In the genomic region with DNA sequence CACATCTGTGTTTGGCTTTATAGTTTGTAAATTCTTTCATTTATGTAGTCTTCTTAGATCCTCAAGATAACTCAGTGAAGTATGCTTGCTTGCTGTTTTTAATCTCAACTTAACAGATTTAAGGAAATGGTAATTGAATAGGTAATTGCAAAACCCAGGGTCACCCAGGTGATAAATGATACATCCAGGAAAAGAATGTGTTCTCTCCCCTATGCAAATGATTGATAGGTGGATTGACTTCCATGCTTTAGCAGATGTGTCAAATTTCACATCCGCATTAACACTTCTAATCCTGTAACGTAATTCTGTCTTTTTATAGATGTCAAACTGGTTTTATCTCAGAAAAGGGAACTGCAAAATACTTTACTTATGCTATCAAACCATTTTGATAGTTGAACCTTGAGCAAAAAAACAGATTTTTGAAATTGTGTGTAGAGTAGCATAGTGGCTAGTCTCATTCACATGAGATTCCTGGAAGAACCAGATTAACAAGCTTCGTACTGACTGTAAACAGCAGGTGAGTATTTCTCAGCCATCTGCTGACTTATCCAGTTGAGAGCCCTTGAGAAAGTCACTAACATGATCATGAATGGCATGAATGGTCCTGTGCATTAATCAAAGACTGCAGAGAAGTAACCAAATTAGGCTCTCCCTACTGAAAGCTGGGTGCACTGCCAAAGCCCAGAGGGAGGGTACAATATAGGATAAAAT, we compare ENCODE assay signal across 1 cellular context.
TF ChIP-seq lines count a peak whose summit lies in the region.

No MANE protein-coding gene starts in this region.

TF ChIP-seq in GM23338, 12 proteins besides CTCF, POLR2A, EP300 and RAD21 (continued from another document):
- TF ChIP-seq, protein P1, sequence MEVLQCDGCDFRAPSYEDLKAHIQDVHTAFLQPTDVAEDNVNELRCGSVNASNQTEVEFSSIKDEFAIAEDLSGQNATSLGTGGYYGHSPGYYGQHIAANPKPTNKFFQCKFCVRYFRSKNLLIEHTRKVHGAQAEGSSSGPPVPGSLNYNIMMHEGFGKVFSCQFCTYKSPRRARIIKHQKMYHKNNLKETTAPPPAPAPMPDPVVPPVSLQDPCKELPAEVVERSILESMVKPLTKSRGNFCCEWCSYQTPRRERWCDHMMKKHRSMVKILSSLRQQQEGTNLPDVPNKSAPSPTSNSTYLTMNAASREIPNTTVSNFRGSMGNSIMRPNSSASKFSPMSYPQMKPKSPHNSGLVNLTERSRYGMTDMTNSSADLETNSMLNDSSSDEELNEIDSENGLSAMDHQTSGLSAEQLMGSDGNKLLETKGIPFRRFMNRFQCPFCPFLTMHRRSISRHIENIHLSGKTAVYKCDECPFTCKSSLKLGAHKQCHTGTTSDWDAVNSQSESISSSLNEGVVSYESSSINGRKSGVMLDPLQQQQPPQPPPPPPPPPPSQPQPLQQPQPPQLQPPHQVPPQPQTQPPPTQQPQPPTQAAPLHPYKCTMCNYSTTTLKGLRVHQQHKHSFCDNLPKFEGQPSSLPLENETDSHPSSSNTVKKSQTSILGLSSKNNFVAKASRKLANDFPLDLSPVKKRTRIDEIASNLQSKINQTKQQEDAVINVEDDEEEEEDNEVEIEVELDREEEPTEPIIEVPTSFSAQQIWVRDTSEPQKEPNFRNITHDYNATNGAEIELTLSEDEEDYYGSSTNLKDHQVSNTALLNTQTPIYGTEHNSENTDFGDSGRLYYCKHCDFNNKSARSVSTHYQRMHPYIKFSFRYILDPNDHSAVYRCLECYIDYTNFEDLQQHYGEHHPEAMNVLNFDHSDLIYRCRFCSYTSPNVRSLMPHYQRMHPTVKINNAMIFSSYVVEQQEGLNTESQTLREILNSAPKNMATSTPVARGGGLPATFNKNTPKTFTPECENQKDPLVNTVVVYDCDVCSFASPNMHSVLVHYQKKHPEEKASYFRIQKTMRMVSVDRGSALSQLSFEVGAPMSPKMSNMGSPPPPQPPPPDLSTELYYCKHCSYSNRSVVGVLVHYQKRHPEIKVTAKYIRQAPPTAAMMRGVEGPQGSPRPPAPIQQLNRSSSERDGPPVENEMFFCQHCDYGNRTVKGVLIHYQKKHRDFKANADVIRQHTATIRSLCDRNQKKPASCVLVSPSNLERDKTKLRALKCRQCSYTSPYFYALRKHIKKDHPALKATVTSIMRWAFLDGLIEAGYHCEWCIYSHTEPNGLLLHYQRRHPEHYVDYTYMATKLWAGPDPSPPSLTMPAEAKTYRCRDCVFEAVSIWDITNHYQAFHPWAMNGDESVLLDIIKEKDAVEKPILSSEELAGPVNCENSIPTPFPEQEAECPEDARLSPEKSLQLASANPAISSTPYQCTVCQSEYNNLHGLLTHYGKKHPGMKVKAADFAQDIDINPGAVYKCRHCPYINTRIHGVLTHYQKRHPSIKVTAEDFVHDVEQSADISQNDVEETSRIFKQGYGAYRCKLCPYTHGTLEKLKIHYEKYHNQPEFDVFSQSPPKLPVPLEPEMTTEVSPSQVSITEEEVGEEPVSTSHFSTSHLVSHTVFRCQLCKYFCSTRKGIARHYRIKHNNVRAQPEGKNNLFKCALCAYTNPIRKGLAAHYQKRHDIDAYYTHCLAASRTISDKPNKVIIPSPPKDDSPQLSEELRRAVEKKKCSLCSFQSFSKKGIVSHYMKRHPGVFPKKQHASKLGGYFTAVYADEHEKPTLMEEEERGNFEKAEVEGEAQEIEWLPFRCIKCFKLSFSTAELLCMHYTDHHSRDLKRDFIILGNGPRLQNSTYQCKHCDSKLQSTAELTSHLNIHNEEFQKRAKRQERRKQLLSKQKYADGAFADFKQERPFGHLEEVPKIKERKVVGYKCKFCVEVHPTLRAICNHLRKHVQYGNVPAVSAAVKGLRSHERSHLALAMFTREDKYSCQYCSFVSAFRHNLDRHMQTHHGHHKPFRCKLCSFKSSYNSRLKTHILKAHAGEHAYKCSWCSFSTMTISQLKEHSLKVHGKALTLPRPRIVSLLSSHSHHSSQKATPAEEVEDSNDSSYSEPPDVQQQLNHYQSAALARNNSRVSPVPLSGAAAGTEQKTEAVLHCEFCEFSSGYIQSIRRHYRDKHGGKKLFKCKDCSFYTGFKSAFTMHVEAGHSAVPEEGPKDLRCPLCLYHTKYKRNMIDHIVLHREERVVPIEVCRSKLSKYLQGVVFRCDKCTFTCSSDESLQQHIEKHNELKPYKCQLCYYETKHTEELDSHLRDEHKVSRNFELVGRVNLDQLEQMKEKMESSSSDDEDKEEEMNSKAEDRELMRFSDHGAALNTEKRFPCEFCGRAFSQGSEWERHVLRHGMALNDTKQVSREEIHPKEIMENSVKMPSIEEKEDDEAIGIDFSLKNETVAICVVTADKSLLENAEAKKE (CRISPR knock-in tag; IDR thresholded peaks at IDR 0.05) = no peak
- no peak for TF ChIP-seq JUNB (IDR thresholded peaks at IDR 0.05; ENCODE audit: unreplicated experiment)
- TF ChIP-seq, protein P2, sequence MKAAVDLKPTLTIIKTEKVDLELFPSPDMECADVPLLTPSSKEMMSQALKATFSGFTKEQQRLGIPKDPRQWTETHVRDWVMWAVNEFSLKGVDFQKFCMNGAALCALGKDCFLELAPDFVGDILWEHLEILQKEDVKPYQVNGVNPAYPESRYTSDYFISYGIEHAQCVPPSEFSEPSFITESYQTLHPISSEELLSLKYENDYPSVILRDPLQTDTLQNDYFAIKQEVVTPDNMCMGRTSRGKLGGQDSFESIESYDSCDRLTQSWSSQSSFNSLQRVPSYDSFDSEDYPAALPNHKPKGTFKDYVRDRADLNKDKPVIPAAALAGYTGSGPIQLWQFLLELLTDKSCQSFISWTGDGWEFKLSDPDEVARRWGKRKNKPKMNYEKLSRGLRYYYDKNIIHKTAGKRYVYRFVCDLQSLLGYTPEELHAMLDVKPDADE (IDR thresholded peaks at IDR 0.05) = no peak
- TF ChIP-seq NANOG (IDR thresholded peaks at IDR 0.05; ENCODE audit: borderline replicate concordance) = no peak
- TF ChIP-seq, protein P3, sequence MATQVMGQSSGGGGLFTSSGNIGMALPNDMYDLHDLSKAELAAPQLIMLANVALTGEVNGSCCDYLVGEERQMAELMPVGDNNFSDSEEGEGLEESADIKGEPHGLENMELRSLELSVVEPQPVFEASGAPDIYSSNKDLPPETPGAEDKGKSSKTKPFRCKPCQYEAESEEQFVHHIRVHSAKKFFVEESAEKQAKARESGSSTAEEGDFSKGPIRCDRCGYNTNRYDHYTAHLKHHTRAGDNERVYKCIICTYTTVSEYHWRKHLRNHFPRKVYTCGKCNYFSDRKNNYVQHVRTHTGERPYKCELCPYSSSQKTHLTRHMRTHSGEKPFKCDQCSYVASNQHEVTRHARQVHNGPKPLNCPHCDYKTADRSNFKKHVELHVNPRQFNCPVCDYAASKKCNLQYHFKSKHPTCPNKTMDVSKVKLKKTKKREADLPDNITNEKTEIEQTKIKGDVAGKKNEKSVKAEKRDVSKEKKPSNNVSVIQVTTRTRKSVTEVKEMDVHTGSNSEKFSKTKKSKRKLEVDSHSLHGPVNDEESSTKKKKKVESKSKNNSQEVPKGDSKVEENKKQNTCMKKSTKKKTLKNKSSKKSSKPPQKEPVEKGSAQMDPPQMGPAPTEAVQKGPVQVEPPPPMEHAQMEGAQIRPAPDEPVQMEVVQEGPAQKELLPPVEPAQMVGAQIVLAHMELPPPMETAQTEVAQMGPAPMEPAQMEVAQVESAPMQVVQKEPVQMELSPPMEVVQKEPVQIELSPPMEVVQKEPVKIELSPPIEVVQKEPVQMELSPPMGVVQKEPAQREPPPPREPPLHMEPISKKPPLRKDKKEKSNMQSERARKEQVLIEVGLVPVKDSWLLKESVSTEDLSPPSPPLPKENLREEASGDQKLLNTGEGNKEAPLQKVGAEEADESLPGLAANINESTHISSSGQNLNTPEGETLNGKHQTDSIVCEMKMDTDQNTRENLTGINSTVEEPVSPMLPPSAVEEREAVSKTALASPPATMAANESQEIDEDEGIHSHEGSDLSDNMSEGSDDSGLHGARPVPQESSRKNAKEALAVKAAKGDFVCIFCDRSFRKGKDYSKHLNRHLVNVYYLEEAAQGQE (IDR thresholded peaks at IDR 0.05; ENCODE audit: unreplicated experiment) = no peak
- no peak for TF ChIP-seq ZNF331 (CRISPR knock-in tag; IDR thresholded peaks at IDR 0.05; ENCODE audit: low read depth)
- no peak for TF ChIP-seq POLR2AphosphoS5 (IDR thresholded peaks at IDR 0.05; ENCODE audit: low read depth)
- TF ChIP-seq EZH2phosphoT487 (IDR thresholded peaks at IDR 0.05; ENCODE audit: unreplicated experiment) = no peak
- TF ChIP-seq STAT1 (IDR thresholded peaks at IDR 0.05; ENCODE audit: unreplicated experiment) = no peak
- TF ChIP-seq EZH2 (IDR thresholded peaks at IDR 0.05; ENCODE audit: low read depth, unreplicated experiment) = no peak
